8 cellular contexts compared by ENCODE assay signal in genomic region chr9:107284636-107285035, GRCh38. TPM values are rescaled to one million over a fixed set of nuclear protein-coding genes. Genes with fewer than 3 reads are reported as not detected.
DNase-seq lines count a peak whose midpoint lies in the region; ATAC-seq and TF ChIP-seq lines count a peak whose summit lies in the region.

No MANE protein-coding gene starts in this region.

- H3K4me1 Mint-ChIP-seq in IgD-negative memory B cell (peaks cover 49 to 53% (median 51%) of the 10 kb centered on the region in 3 donors), naive B cell (peaks cover 43 to 67% (median 67%) of the 10 kb centered on the region in 3 donors)

- TF ChIP-seq CTCF in AG10803 (conservative IDR thresholded peaks at IDR 0.05; ENCODE audit: low read length) (no peak), cardiac fibroblast (IDR thresholded peaks at IDR 0.05; ENCODE audit: low read depth, low read length) (no peak)

- no peak for ATAC-seq in naive B cell (ENCODE audit: low read depth in 2 of 2)
- ATAC-seq in GM19035 (IDR thresholded peaks at IDR 0.05; ENCODE audit: unreplicated experiment), result no peak

- peak overlapping the region; percentile 91 to 97 (median 94) for H3K27ac Mint-ChIP-seq in IgD-negative memory B cell
- H3K27ac Mint-ChIP-seq in naive B cell, result peak overlapping the region; percentile 90 to 97 (median 92)

- H3K27me3 Mint-ChIP-seq in IgD-negative memory B cell (no peaks in the 10 kb centered on the region), naive B cell (no peaks in the 10 kb centered on the region)

- DNase-seq in AG10803 (ENCODE audit: low read depth) (no peak), cardiac fibroblast (ENCODE audit: low read depth in 2 of 2) (no peak), naive B cell (no peak), NCI-H2029 treated with DMSO at 0.1 percent for 48 hours (lab: John Stamatoyannopoulos, UW) (no peak), SKM-1 (lab: John Stamatoyannopoulos, UW; ENCODE audit: unreplicated experiment) (no peak)
- DNase-seq in activated CD4-positive, CD25-positive, alpha-beta regulatory T cell (lab: John Stamatoyannopoulos, UW), result no peak

- H3K4me3 ChIP-seq in AG10803 (ENCODE audit: low read length), result peak overlapping the region; percentile 94
- H3K4me3 ChIP-seq in cardiac fibroblast (replicated peaks in 1 of 2; ENCODE audit: low read depth in 2 of 2, low read length in 2 of 2), result peak overlapping the region; percentile 77 to 91

- H3K36me3 Mint-ChIP-seq in IgD-negative memory B cell (peaks cover 3% of the 10 kb centered on the region), naive B cell (no peaks in the 10 kb centered on the region)

- H3K9me3 Mint-ChIP-seq in IgD-negative memory B cell (no peaks in the 10 kb centered on the region), naive B cell (no peaks in the 10 kb centered on the region)

- peak overlapping the region; percentile 92 to 96 (median 94) for H3K4me3 Mint-ChIP-seq in IgD-negative memory B cell
- peak overlapping the region; percentile 86 to 99 (median 96) for H3K4me3 Mint-ChIP-seq in naive B cell

RNA-seq across cellular contexts. Expression of gene RAD23B, which starts 1.6 kb away (rescaled TPM):
- polyA plus RNA-seq in IgD-negative memory B cell (17.6 TPM), naive B cell (ENCODE audit: low read depth in 6 of 6) (10 to 100 TPM; 11.7 to 33.6 (median 25.2) TPM)
